1 cellular context compared by ENCODE assay signal in the genomic region with DNA sequence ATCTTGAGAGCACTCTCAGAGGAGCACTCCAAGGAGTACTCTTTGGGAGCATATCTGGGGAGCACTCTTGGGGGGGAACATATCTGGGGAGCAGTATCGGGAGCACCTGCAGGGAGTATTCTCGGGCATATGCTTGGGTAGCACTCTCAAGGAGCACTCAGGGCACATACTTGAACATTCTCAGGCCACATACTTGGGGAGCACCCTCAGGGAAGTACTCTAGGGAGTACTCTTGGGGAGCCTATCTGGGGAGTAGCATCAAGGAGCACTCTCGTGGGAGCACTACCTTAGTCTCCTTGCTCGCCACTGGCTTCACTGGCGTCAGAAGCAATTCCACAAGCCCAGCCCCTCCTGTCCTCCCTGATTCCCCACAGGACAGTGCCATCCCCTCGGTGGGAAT.
TF ChIP-seq lines count a peak whose summit lies in the region.

No MANE protein-coding gene starts in this region.

TF ChIP-seq in K562, 482 proteins besides CTCF, POLR2A, EP300 and RAD21 (continued from another document):
- TF ChIP-seq E4F1 (CRISPR knock-in tag; IDR thresholded peaks at IDR 0.05; ENCODE audit: borderline replicate concordance) (no peak), EHMT2 (IDR thresholded peaks at IDR 0.05) (no peak)
